Comparison of ENCODE assay signal across 1 cellular context in the genomic region with DNA sequence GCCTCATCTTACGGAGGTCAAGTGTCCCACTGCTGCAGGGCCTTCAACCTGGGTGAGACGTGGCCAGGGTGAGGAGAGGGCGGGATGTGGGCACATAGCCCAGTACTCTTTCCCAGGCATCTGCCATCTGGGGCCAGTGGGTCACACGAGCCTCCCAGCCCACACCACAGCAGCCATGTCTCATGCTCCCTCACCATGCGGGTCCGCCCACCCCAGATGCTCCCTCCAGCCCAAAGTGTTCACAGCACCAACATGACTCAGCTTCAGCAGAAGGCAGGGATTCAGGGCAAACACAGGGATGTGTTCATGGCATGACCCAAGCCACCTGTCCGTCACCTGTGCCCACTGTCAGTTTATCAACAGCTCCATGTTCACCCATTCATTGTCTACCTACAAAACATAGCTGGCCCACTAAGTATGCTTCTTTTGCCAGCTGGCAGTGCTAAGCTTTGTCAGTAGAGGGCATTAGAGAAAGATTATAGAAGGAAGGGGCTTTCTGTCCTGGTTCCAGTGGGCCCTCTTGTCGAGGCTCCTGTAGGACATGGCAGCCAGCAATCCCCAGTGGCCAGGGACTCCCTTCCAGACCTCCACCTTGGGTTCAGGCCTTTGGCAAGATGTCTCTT.
TF ChIP-seq lines count a peak whose summit lies in the region.

No MANE protein-coding gene starts in this region.

TF ChIP-seq in HCT116, 20 proteins besides CTCF, POLR2A, EP300 and RAD21 (continued from another document):
- TF ChIP-seq, protein P1, sequence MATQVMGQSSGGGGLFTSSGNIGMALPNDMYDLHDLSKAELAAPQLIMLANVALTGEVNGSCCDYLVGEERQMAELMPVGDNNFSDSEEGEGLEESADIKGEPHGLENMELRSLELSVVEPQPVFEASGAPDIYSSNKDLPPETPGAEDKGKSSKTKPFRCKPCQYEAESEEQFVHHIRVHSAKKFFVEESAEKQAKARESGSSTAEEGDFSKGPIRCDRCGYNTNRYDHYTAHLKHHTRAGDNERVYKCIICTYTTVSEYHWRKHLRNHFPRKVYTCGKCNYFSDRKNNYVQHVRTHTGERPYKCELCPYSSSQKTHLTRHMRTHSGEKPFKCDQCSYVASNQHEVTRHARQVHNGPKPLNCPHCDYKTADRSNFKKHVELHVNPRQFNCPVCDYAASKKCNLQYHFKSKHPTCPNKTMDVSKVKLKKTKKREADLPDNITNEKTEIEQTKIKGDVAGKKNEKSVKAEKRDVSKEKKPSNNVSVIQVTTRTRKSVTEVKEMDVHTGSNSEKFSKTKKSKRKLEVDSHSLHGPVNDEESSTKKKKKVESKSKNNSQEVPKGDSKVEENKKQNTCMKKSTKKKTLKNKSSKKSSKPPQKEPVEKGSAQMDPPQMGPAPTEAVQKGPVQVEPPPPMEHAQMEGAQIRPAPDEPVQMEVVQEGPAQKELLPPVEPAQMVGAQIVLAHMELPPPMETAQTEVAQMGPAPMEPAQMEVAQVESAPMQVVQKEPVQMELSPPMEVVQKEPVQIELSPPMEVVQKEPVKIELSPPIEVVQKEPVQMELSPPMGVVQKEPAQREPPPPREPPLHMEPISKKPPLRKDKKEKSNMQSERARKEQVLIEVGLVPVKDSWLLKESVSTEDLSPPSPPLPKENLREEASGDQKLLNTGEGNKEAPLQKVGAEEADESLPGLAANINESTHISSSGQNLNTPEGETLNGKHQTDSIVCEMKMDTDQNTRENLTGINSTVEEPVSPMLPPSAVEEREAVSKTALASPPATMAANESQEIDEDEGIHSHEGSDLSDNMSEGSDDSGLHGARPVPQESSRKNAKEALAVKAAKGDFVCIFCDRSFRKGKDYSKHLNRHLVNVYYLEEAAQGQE (IDR thresholded peaks at IDR 0.05; ENCODE audit: low read depth) = no peak
- TF ChIP-seq, protein P2, sequence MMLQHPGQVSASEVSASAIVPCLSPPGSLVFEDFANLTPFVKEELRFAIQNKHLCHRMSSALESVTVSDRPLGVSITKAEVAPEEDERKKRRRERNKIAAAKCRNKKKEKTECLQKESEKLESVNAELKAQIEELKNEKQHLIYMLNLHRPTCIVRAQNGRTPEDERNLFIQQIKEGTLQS (IDR thresholded peaks at IDR 0.05) = no peak
- TF ChIP-seq CBX3 (IDR thresholded peaks at IDR 0.05; ENCODE audit: low read depth) (no peak), EZH2phosphoT487 (IDR thresholded peaks at IDR 0.05; ENCODE audit: borderline replicate concordance) (no peak), SP1 (IDR thresholded peaks at IDR 0.05; ENCODE audit: low read depth) (no peak), SIN3A (IDR thresholded peaks at IDR 0.05; ENCODE audit: low read depth) (no peak), CEBPB (IDR thresholded peaks at IDR 0.05; ENCODE audit: low read depth) (no peak), FOSL1 (IDR thresholded peaks at IDR 0.05; ENCODE audit: low read depth) (no peak), ZFX (IDR thresholded peaks at IDR 0.05) (no peak), JUND (IDR thresholded peaks at IDR 0.05) (no peak)
- TF ChIP-seq, protein P3, sequence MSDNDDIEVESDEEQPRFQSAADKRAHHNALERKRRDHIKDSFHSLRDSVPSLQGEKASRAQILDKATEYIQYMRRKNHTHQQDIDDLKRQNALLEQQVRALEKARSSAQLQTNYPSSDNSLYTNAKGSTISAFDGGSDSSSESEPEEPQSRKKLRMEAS (IDR thresholded peaks at IDR 0.05) = no peak
